In the genomic region with DNA sequence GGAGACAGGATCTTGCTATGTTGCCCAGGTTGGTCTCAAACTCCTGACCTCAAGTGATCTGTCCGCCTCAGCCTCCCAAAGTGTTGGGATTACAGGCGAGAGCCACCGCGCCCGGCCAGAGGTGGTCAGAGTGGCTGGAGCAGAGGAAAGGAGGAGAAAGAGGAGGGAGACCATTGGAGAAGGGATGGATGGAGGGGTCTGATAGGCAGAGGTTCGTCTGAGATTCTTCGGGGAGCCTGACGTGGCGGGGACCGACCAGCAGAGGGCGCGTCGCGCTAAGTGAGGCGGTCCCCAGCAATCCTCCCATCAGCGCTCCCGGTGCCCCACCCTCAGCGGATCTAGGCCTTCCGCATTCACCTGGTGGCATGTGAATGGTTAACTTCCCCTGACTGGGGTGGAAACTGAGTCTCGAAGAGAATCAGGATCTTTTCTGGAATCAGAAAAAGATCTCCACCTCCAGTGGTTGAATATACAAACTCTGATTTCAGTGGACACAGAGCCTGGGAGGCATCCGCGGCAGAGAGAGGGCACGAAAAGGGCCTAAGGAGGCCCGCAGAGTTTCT, we compare ENCODE assay signal across 8 cellular contexts. TPM values are rescaled to one million over a fixed set of nuclear protein-coding genes. Genes with fewer than 3 reads are reported as not detected.
A peak's percentile ranks its signal among the peaks of the same experiment; 100 is the strongest.
DNase-seq lines count a peak whose midpoint lies in the region; ATAC-seq lines count a peak whose summit lies in the region.

No MANE protein-coding gene starts in this region.

- H3K4me2 ChIP-seq in BLaER1: peak overlapping the region; percentile 86

- no peaks in the 10 kb centered on the region for H3K9me3 ChIP-seq in BLaER1

- peak overlapping the region; percentile 80 for H3K27ac ChIP-seq in BLaER1

- no peak overlapping the region for H3K9ac ChIP-seq in BLaER1

- peaks cover 32% of the 10 kb centered on the region for H3K36me3 ChIP-seq in BLaER1

- DNase-seq in NCI-H748 treated with DMSO at 0.1 percent for 48 hours (lab: John Stamatoyannopoulos, UW) (peak; percentile 2), mesenteric fat pad (ENCODE audit: low spot score) (peak; percentile 95)
- DNase-seq in activated CD4-positive, alpha-beta T cell treated with anti-CD3 and anti-CD28 coated beads, Interleukin-2, amount 50 U/mL, for 48 hours: peak; percentile 85 to 89
- DNase-seq in effector CD4-positive, alpha-beta T cell: peak; percentile 71
- peak; percentile 50 to 58 for DNase-seq in stimulated activated CD8-positive, alpha-beta memory T cell treated with anti-CD3 and anti-CD28 coated beads, Interleukin-4, amount 100 ng/mL, for 1 hour (ENCODE audit: low read depth in 2 of 2, low spot score in 1 of 2)

- no peaks in the 10 kb centered on the region for H3K27me3 ChIP-seq in BLaER1

- peak; percentile 60 for ATAC-seq in GM21528 (IDR thresholded peaks at IDR 0.05; ENCODE audit: low FRiP score, unreplicated experiment)
- no peak for ATAC-seq in GM19397 (IDR thresholded peaks at IDR 0.05; ENCODE audit: unreplicated experiment)

- H3K4me1 ChIP-seq in BLaER1: peaks cover 64% of the 10 kb centered on the region

- H4K20me1 ChIP-seq in BLaER1: no peaks in the 10 kb centered on the region

- H3K4me3 ChIP-seq in BLaER1: no peak overlapping the region

RNA-seq across cellular contexts. Expression of a gene that starts 8.8 kb away (rescaled TPM):
- 13.1 TPM for total RNA-seq in mesenteric fat pad

RNA-seq across cellular contexts. Expression of a gene that starts 11.5 kb away (rescaled TPM):
- 16.2 TPM for total RNA-seq in mesenteric fat pad

RNA-seq across cellular contexts. Expression of a gene that starts 31.0 kb away (rescaled TPM):
- total RNA-seq in mesenteric fat pad: 293 TPM

RNA-seq across cellular contexts. Expression of a gene that starts 36.8 kb away (rescaled TPM):
- 45.6 TPM for total RNA-seq in mesenteric fat pad

RNA-seq across cellular contexts. Expression of a gene that starts 40.5 kb away (rescaled TPM):
- 99.2 TPM for total RNA-seq in mesenteric fat pad

Comparison
In these comparisons a context has a peak if more than half of its experiments do, and no peak if none do; other contexts are left out.
1. DNase-seq: peak in every context shown above with its lines; median percentile 95 in mesenteric fat pad; 87 in activated CD4-positive, alpha-beta T cell treated with anti-CD3 and anti-CD28 coated beads, Interleukin-2, amount 50 U/mL, for 48 hours; 71 in effector CD4-positive, alpha-beta T cell; 54 in stimulated activated CD8-positive, alpha-beta memory T cell treated with anti-CD3 and anti-CD28 coated beads, Interleukin-4, amount 100 ng/mL, for 1 hour; 2 in NCI-H748 treated with DMSO at 0.1 percent for 48 hours.